ENCODE assay signal across 13 cellular contexts in genomic region chr9:5500441-5501235, GRCh38. TPM values are rescaled to one million over a fixed set of nuclear protein-coding genes. Genes with fewer than 3 reads are reported as not detected.
DNase-seq lines count a peak whose midpoint lies in the region; ATAC-seq and TF ChIP-seq lines count a peak whose summit lies in the region.
"Had no signal": no experiment of that assay in that cellular context is flagged by ENCODE, and none has a peak within 500 bp of the region (broad histone marks: within the 10 kb centered on the region; RNA-seq: fewer than 3 reads in every experiment).

No MANE protein-coding gene starts in this region.

- WGBS in SK-N-SH (ENCODE audit: low lambda C conversion rate): 55% methylated on average over 17 of the region's 18 CpGs
- WGBS in psoas muscle, 3 donors: 56 to 63% (median 59%) methylated on average over 18 of the region's 18 CpGs

- H3K79me2 ChIP-seq in SK-N-SH (ENCODE audit: insufficient read depth): no peaks in the 10 kb centered on the region

- intact Hi-C loops in psoas muscle (cut with DNase I): no loop called here

- TF ChIP-seq EP300 in SK-N-SH (IDR thresholded peaks at IDR 0.05; ENCODE audit: borderline replicate concordance in 1 of 2, low read depth in 1 of 2, low read length in 1 of 2): peak in 1 of 2 experiments; percentile 91; a peak in 2 of 4 replicates

- POLR2A ChIA-PET in SK-N-SH (lab: Yijun Ruan, JAX): no interaction called here

- TF ChIP-seq RAD21 in SK-N-SH (IDR thresholded peaks at IDR 0.05; ENCODE audit: low read length): no peak

- H3K4me3 ChIP-seq in SK-N-SH (ENCODE audit: low read depth in 2 of 2, low read length in 1 of 2) (no peak overlapping the region), psoas muscle (no peak overlapping the region)

- H3K27me3 ChIP-seq in SK-N-SH (ENCODE audit: insufficient read depth): no peaks in the 10 kb centered on the region
- H3K27me3 ChIP-seq in psoas muscle (ENCODE audit: insufficient read depth in 3 of 3, low read length in 2 of 3): no peaks in the 10 kb centered on the region

- H3K9me2 ChIP-seq in SK-N-SH: no peaks in the 10 kb centered on the region

- TF ChIP-seq CTCF in SK-N-SH (IDR thresholded peaks at IDR 0.05) (no peak), psoas muscle (IDR thresholded peaks at IDR 0.05) (no peak)

- peaks cover 30% of the 10 kb centered on the region for H3F3A ChIP-seq in SK-N-SH (replicated peaks; ENCODE audit: insufficient read depth)

- no peak overlapping the region for H3K9ac ChIP-seq in SK-N-SH

- peak overlapping the region; percentile 41; the same call in 1 of the 2 replicates for H2AFZ ChIP-seq in SK-N-SH (ENCODE audit: low read depth)

- H4K20me1 ChIP-seq in SK-N-SH (ENCODE audit: insufficient read depth): no peaks in the 10 kb centered on the region

- H3K9me3 ChIP-seq in SK-N-SH: peaks cover 6% of the 10 kb centered on the region; the same call in 1 of the 2 replicates
- H3K9me3 ChIP-seq in psoas muscle: no peaks in the 10 kb centered on the region

- H3K4me2 ChIP-seq in SK-N-SH: peak overlapping the region; percentile 23; the same call in 1 of the 2 replicates

- H3K36me3 ChIP-seq in SK-N-SH (replicated peaks in 1 of 2; ENCODE audit: control insufficient read depth in 1 of 2, insufficient read depth in 2 of 2, low read length in 1 of 2) (no peaks in the 10 kb centered on the region), psoas muscle (ENCODE audit: insufficient read depth in 1 of 2, low read depth in 1 of 2) (no peaks in the 10 kb centered on the region)

- H3K27ac ChIP-seq in SK-N-SH (ENCODE audit: low read depth in 2 of 2, low read length in 1 of 2) (peak overlapping the region; percentile 52 to 87; a peak in 3 of 4 replicates), psoas muscle (peak overlapping the region; percentile 19)

- DNase-seq in H4 (ENCODE audit: low spot score) (peak; percentile 17), SK-N-SH (peak; percentile 30), glomerular visceral epithelial cell (ENCODE audit: extremely low spot score) (peak; percentile 92), psoas muscle (no peak), NCI-H524 treated with DMSO at 0.1 percent for 48 hours (lab: John Stamatoyannopoulos, UW) (no peak)
- DNase-seq: caudate nucleus, GOT3, hippocampal formation, NCI-H2171, nephron progenitor cell had no signal

- H3K4me1 ChIP-seq in SK-N-SH (ENCODE audit: control insufficient read depth in 1 of 2, insufficient read depth in 2 of 2, low read depth in 1 of 2, low read length in 1 of 2) (peaks cover 15 to 23% of the 10 kb centered on the region in 2 experiments), psoas muscle (peaks cover 27% of the 10 kb centered on the region)

- CTCF ChIA-PET in SK-N-SH (lab: Yijun Ruan, JAX): no interaction called here

- ATAC-seq in psoas muscle (peak in 2 of 4 donors; percentile 42 to 44), GM18867 (IDR thresholded peaks at IDR 0.05; ENCODE audit: unreplicated experiment) (no peak), HG02884 (IDR thresholded peaks at IDR 0.05; ENCODE audit: unreplicated experiment) (no peak), GM19395 (IDR thresholded peaks at IDR 0.05; ENCODE audit: unreplicated experiment) (no peak)

TF ChIP-seq in SK-N-SH, 30 proteins besides CTCF, POLR2A, EP300 and RAD21 (continues in another document):
- TF ChIP-seq JUND (IDR thresholded peaks at IDR 0.05) (peak; percentile 67), YY1 (IDR thresholded peaks at IDR 0.05; ENCODE audit: low read depth) (no peak), REST (IDR thresholded peaks at IDR 0.05; ENCODE audit: low read depth, low read length) (no peak), FOXM1 (IDR thresholded peaks at IDR 0.05; ENCODE audit: low read depth) (peak; percentile 27; the same call in 1 of the 2 replicates), USF2 (IDR thresholded peaks at IDR 0.05; ENCODE audit: borderline replicate concordance, low read depth, low read length) (no peak), NFIC (IDR thresholded peaks at IDR 0.05; ENCODE audit: borderline replicate concordance) (peak; percentile 95), GABPA (IDR thresholded peaks at IDR 0.05; ENCODE audit: low read depth) (no peak), ZBTB33 (IDR thresholded peaks at IDR 0.05; ENCODE audit: borderline replicate concordance, low read depth) (0 out of 2 replicates have a peak, but pooled peaks have one; percentile 70), CHD2 (IDR thresholded peaks at IDR 0.05; ENCODE audit: low read length, partially characterized antibody) (no peak), TCF12 (IDR thresholded peaks at IDR 0.05) (peak; percentile 85), MEF2A (IDR thresholded peaks at IDR 0.05; ENCODE audit: borderline replicate concordance, low read depth) (peak; percentile 16; the same call in 1 of the 2 replicates), RXRA (IDR thresholded peaks at IDR 0.05; ENCODE audit: borderline replicate concordance, low read depth) (peak; percentile 34; the same call in 1 of the 2 replicates), SMC3 (IDR thresholded peaks at IDR 0.05; ENCODE audit: low read depth, low read length) (no peak), MAX (IDR thresholded peaks at IDR 0.05; ENCODE audit: low read depth) (peak; percentile 12; the same call in 1 of the 2 replicates), GATA2 (CRISPR knock-in tag; IDR thresholded peaks at IDR 0.05) (no peak), RCOR1 (IDR thresholded peaks at IDR 0.05; ENCODE audit: low read length) (no peak), FOSL2 (IDR thresholded peaks at IDR 0.05; ENCODE audit: borderline replicate concordance, low read depth) (peak; percentile 21; the same call in 1 of the 2 replicates)

RNA-seq across cellular contexts. Expression of gene PDCD1LG2, which starts 9.7 kb away (rescaled TPM):
- 1.9 TPM in 1 of 2 replicates, not detected in the other for total RNA-seq in H4 (2014; rRNA removed; shearing (Covaris generic))
- polyA plus RNA-seq in SK-N-SH (2012; rRNA removed) (11.1 and 19.4 TPM in 2 replicates), psoas muscle (under 1 TPM; 0.29 to 0.62 (median 0.38) TPM)
- 12.8 and 15.3 TPM in 2 replicates for polyA plus RNA-seq in SK-N-SH (2012; cell fraction: cytosol; rRNA removed)
- polyA plus RNA-seq in SK-N-SH (2012; cell fraction: nucleus; rRNA removed): 8.5 and 17.6 TPM in 2 replicates
- 1 to 10 TPM in 1 of 4 donors, under 1 TPM in 3; 0.50 to 1.3 (median 0.86) TPM for total RNA-seq in psoas muscle

RNA-seq across cellular contexts. Expression of gene CD274, which starts 50.3 kb away (rescaled TPM):
- 0.95 and 1.1 TPM in 2 replicates for total RNA-seq in H4 (2014; rRNA removed; shearing (Covaris generic))
- polyA plus RNA-seq in SK-N-SH (2012; rRNA removed): 25.8 and 30.9 TPM in 2 replicates
- polyA plus RNA-seq in SK-N-SH (2012; cell fraction: cytosol; rRNA removed): 28.2 and 30.3 TPM in 2 replicates
- 24.6 and 47.3 TPM in 2 replicates for polyA plus RNA-seq in SK-N-SH (2012; cell fraction: nucleus; rRNA removed)
- total RNA-seq in psoas muscle: 1 to 10 TPM in 3 of 4 donors, under 1 TPM in 1; 0.93 to 4.6 (median 2.1) TPM
- 1 to 10 TPM in 2 of 3 donors, under 1 TPM in 1; 0.69 to 3.3 (median 2.5) TPM for polyA plus RNA-seq in psoas muscle

Comparison
In these comparisons a context has a peak if more than half of its experiments do, and no peak if none do; other contexts are left out.
1. DNase-seq: peak in H4 (single experiment), SK-N-SH (single experiment) and glomerular visceral epithelial cell (single experiment); none in psoas muscle (0 of 2) and NCI-H524 treated with DMSO at 0.1 percent for 48 hours (single experiment).